In genomic region chr7:1708640-1709249, GRCh38 we compare ENCODE assay signal across 1 cellular context.
TF ChIP-seq lines count a peak whose summit lies in the region.

No MANE protein-coding gene starts in this region.

TF ChIP-seq in liver, 16 proteins besides CTCF, POLR2A, EP300 and RAD21 (continued from another document):
- TF ChIP-seq ZBTB33 (IDR thresholded peaks at IDR 0.05), result no peak
